ENCODE assay signal across 22 cellular contexts in the genomic region with DNA sequence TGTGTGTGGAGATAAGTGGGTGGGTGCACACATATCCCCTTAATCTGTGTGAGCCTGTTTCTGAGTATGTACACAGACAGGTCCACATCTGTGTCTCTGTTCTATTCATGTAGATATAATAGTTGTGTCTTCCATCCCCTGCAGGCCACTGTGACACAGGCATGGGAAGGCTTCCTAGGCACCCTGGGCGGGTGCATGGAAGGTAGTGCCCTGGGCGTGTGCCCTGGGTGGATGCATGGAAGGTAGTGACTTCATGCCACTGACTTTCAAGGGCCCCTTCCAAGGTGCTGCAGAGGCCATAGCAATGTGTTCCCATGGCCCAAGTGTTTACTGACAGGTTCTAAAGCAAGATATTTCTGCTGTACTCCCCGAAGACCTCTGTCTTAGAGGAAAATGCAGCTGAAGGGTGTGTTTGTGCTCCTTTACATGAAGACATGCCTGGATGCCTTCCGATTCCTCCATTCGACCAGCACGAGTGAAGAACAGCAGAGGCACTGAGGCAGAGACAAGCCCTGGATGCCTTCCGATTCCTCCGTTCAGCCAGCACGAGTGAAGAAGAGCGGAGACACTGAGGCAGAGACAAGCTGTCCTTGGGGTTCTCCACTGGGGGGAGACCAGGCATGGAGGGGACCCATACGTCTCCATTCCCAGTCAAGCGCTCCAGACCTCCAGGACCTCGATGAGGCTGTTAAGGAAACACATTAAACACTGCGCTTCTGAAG.
"Had no signal": no experiment of that assay in that cellular context is flagged by ENCODE, and none has a peak within 500 bp of the region (broad histone marks: within the 10 kb centered on the region; RNA-seq: fewer than 3 reads in every experiment).

No MANE protein-coding gene starts in this region.

- H3K27me3 Mint-ChIP-seq: activated CD4-positive, alpha-beta memory T cell treated with anti-CD3 and anti-CD28 coated beads for 36 hours; activated CD4-positive, alpha-beta T cell treated with anti-CD3 and anti-CD28 coated beads, Interleukin-2, amount 10 ng/mL, durations not matched to agents 24 days and 14 days; activated naive CD8-positive, alpha-beta T cell; activated T-cell treated with anti-CD3 and anti-CD28 coated beads, Interleukin-2, amount 50 U/mL, for 24 hours had no signal

- DNase-seq: activated CD4-positive, alpha-beta memory T cell treated with anti-CD3 and anti-CD28 coated beads for 36 hours; activated CD4-positive, alpha-beta T cell treated with anti-CD3 and anti-CD28 coated beads, Interleukin-2, amount 10 ng/mL, durations not matched to agents 24 days and 14 days; activated CD4-positive, CD25-positive, alpha-beta regulatory T cell treated with anti-CD3 and anti-CD28 coated beads, Interleukin-2, amount 50 U/mL, for 72 hours; activated naive CD4-positive, alpha-beta T cell; activated T-cell treated with anti-CD3 and anti-CD28 coated beads, Interleukin-2, amount 50 U/mL, for 24 hours; anterior cingulate cortex; effector memory CD8-positive, alpha-beta T cell; erythroblast; left ventricle myocardium superior; naive B cell; nephron progenitor cell; psoas muscle; right cardiac atrium; stimulated activated CD4-positive, alpha-beta T cell treated with anti-CD3 and anti-CD28 coated beads, Interleukin-12 subunit alpha, Interleukin-12 subunit beta, amount 100 ng/mL, for 4 hours; stimulated activated CD4-positive, alpha-beta T cell treated with anti-CD3 and anti-CD28 coated beads, Interleukin-4, amount 100 ng/mL, for 1 hour; stimulated activated naive CD8-positive, alpha-beta T cell treated with anti-CD3 and anti-CD28 coated beads, Interleukin-15, Interleukin-2, amounts not matched to agents 100 U/mL and 50 U/mL, for 24 hours; T-helper 2 cell had no signal

- H3K36me3 ChIP-seq: gastroesophageal sphincter, pancreas had no signal

- ATAC-seq: effector memory CD8-positive, alpha-beta T cell; gastroesophageal sphincter; left ventricle myocardium superior; pancreas; psoas muscle; stimulated activated naive CD8-positive, alpha-beta T cell treated with anti-CD3 and anti-CD28 coated beads, Interleukin-15, Interleukin-2, amounts not matched to agents 100 U/mL and 50 U/mL, for 24 hours had no signal

- H3K9me3 Mint-ChIP-seq: activated CD4-positive, alpha-beta memory T cell treated with anti-CD3 and anti-CD28 coated beads for 36 hours; activated CD4-positive, alpha-beta T cell treated with anti-CD3 and anti-CD28 coated beads, Interleukin-2, amount 10 ng/mL, durations not matched to agents 24 days and 14 days; activated T-cell treated with anti-CD3 and anti-CD28 coated beads, Interleukin-2, amount 50 U/mL, for 24 hours; effector memory CD8-positive, alpha-beta T cell; naive B cell; nephron progenitor cell; type B pancreatic cell had no signal

- H3K4me1 Mint-ChIP-seq: activated CD4-positive, alpha-beta T cell treated with anti-CD3 and anti-CD28 coated beads, Interleukin-2, amount 10 ng/mL, durations not matched to agents 24 days and 14 days; naive B cell had no signal

- H3K36me3 Mint-ChIP-seq: activated CD4-positive, alpha-beta memory T cell treated with anti-CD3 and anti-CD28 coated beads for 36 hours; activated naive CD8-positive, alpha-beta T cell; naive B cell; type B pancreatic cell had no signal

- H3K27ac ChIP-seq: gastroesophageal sphincter, pancreas, psoas muscle had no signal

- H3K27me3 ChIP-seq: pancreas had no signal

- H3K27ac Mint-ChIP-seq: activated CD4-positive, alpha-beta memory T cell treated with anti-CD3 and anti-CD28 coated beads for 36 hours; activated CD4-positive, alpha-beta T cell treated with anti-CD3 and anti-CD28 coated beads, Interleukin-2, amount 10 ng/mL, durations not matched to agents 24 days and 14 days; activated naive CD8-positive, alpha-beta T cell; activated T-cell treated with anti-CD3 and anti-CD28 coated beads, Interleukin-2, amount 50 U/mL, for 24 hours; effector memory CD8-positive, alpha-beta T cell; nephron progenitor cell; type B pancreatic cell had no signal

- H3K4me3 Mint-ChIP-seq: activated CD4-positive, alpha-beta memory T cell treated with anti-CD3 and anti-CD28 coated beads for 36 hours; activated CD4-positive, alpha-beta T cell treated with anti-CD3 and anti-CD28 coated beads, Interleukin-2, amount 10 ng/mL, durations not matched to agents 24 days and 14 days; activated naive CD8-positive, alpha-beta T cell; activated T-cell treated with anti-CD3 and anti-CD28 coated beads, Interleukin-2, amount 50 U/mL, for 24 hours; effector memory CD8-positive, alpha-beta T cell; nephron progenitor cell; type B pancreatic cell had no signal

- H3K4me1 ChIP-seq: gastroesophageal sphincter, pancreas, psoas muscle had no signal

- H3K9me3 ChIP-seq: gastroesophageal sphincter, pancreas, psoas muscle had no signal

- H3K4me3 ChIP-seq: dorsolateral prefrontal cortex, gastroesophageal sphincter, pancreas, psoas muscle had no signal
